ENCODE assay signal across 33 cellular contexts in genomic region chr2:99255491-99256318, GRCh38. TPM values are rescaled to one million over a fixed set of nuclear protein-coding genes. Genes with fewer than 3 reads are reported as not detected.
DNase-seq lines count a peak whose midpoint lies in the region; ATAC-seq and TF ChIP-seq lines count a peak whose summit lies in the region.
"Had no signal": no experiment of that assay in that cellular context is flagged by ENCODE, and none has a peak within 500 bp of the region (broad histone marks: within the 10 kb centered on the region; RNA-seq: fewer than 3 reads in every experiment).

TSS of gene LYG2 (minus strand) at chr2:99255666. CDS start at chr2:99254260, 1,406 bp downstream.

- H2BK20ac ChIP-seq in IMR-90 (ENCODE audit: low read depth, low read length) = no peak within 1 kb of the TSS

- no peaks in the 10 kb centered on the region for H3K79me1 ChIP-seq in IMR-90 (ENCODE audit: low read depth in 1 of 2, low read length in 2 of 2)

- TF ChIP-seq CTCF in IMR-90 (conservative IDR thresholded peaks at IDR 0.05; ENCODE audit: low read depth, low read length) = no peak
- no peak for TF ChIP-seq CTCF in neural progenitor cell (IDR thresholded peaks at IDR 0.05)
- TF ChIP-seq CTCF in GM13976 (IDR thresholded peaks at IDR 0.05; ENCODE audit: borderline replicate concordance, control extremely low read depth, extremely low read depth, insufficient read depth, missing control alignments) = no peak

- no peak within 1 kb of the TSS for H2AK9ac ChIP-seq in IMR-90 (replicated peaks; ENCODE audit: low read depth, low read length, poor library complexity)

- TF ChIP-seq POLR2A in IMR-90 (IDR thresholded peaks at IDR 0.05; ENCODE audit: low read depth, low read length) (no peak), GM18505 (IDR thresholded peaks at IDR 0.05; ENCODE audit: borderline replicate concordance, extremely low read depth, insufficient read depth, insufficient read length) (no peak)

- no peak within 1 kb of the TSS for H3K4me3 ChIP-seq in IMR-90 (ENCODE audit: insufficient read depth, low read depth, low read length)
- no peak within 1 kb of the TSS for H3K4me3 ChIP-seq in neural progenitor cell
- H3K4me3 ChIP-seq: cardiac muscle cell, colonic mucosa, lung, pancreas, upper lobe of left lung had no signal

- intact Hi-C loops in IMR-90 (cut with micrococcal nuclease) = no loop called here

- DNase-seq in GDM1 (lab: John Stamatoyannopoulos, UW) (peak; percentile 41), IMR-90 (no peak), UCSD-AML1 (lab: John Stamatoyannopoulos, UW; ENCODE audit: unreplicated experiment) (peak; percentile 79), neural progenitor cell (ENCODE audit: low spot score) (no peak), NCI-H526 (lab: John Stamatoyannopoulos, UW) (no peak), GM13976 (ENCODE audit: low spot score) (no peak)
- DNase-seq: activated CD4-positive, alpha-beta memory T cell treated with anti-CD3 and anti-CD28 coated beads, Interleukin-2, amount 10 ng/mL, durations not matched to agents 7 days and 5 days; activated CD4-positive, alpha-beta T cell treated with anti-CD3 and anti-CD28 coated beads for 1 hour; anterior cingulate cortex; colonic mucosa; effector memory CD4-positive, alpha-beta T cell; erythroblast; HCEC 1CT; head of caudate nucleus; kidney; NCI-H1105 treated with DMSO at 0.1 percent for 48 hours; NCI-H2081; NCI-H2227 treated with DMSO at 0.1 percent for 48 hours; NCI-H69; pancreas; SIG-M5; stimulated activated CD4-positive, alpha-beta T cell treated with anti-CD3 and anti-CD28 coated beads, Interleukin-4, amount 100 ng/mL, for 1 hour; upper lobe of left lung had no signal

- no peak within 1 kb of the TSS for H3K9ac ChIP-seq in IMR-90 (ENCODE audit: low read depth, low read length)
- H3K9ac ChIP-seq in neural progenitor cell = no peak within 1 kb of the TSS

- no peak within 1 kb of the TSS for H3K56ac ChIP-seq in IMR-90 (ENCODE audit: extremely low read depth, insufficient read depth, low read length)

- no peak within 1 kb of the TSS for H4K91ac ChIP-seq in IMR-90 (ENCODE audit: insufficient read depth, low read depth, low read length)

- H4K5ac ChIP-seq in IMR-90 (ENCODE audit: low read depth, low read length) = no peak within 1 kb of the TSS

- no peak within 1 kb of the TSS for H3K23ac ChIP-seq in IMR-90 (ENCODE audit: low read depth, low read length)

- H3K27ac Mint-ChIP-seq in neural progenitor cell = peak within 1 kb of the TSS; percentile 54
- H3K27ac Mint-ChIP-seq: activated CD4-positive, alpha-beta memory T cell treated with anti-CD3 and anti-CD28 coated beads, Interleukin-2, amount 10 ng/mL, durations not matched to agents 7 days and 5 days; activated naive CD8-positive, alpha-beta T cell had no signal

- no peaks in the 10 kb centered on the region for H3F3A ChIP-seq in neural progenitor cell (ENCODE audit: low read depth)

- no peaks in the 10 kb centered on the region for H3K9me1 ChIP-seq in IMR-90 (ENCODE audit: insufficient read depth, low read length)

- H3K4me2 ChIP-seq in IMR-90 (ENCODE audit: low read depth, low read length) = no peak within 1 kb of the TSS
- H3K4me2 ChIP-seq in neural progenitor cell = no peak within 1 kb of the TSS

- H4K8ac ChIP-seq in IMR-90 (ENCODE audit: low read depth in 2 of 2, low read length in 2 of 2) = no peak within 1 kb of the TSS

- H3K9me3 ChIP-seq in IMR-90 (ENCODE audit: control insufficient read depth, insufficient read depth, low read length) (no peaks in the 10 kb centered on the region), neural progenitor cell (ENCODE audit: low read depth) (peaks cover 3% of the 10 kb centered on the region)
- H3K9me3 ChIP-seq: colonic mucosa, pancreas, upper lobe of left lung had no signal

- H3K4ac ChIP-seq in IMR-90 (ENCODE audit: low read depth, low read length) = no peak within 1 kb of the TSS

- H4K20me1 ChIP-seq in IMR-90 (ENCODE audit: insufficient read depth, low read length) (no peaks in the 10 kb centered on the region), neural progenitor cell (ENCODE audit: low read depth) (no peaks in the 10 kb centered on the region)

- H3K4me1 Mint-ChIP-seq in neural progenitor cell = no peaks in the 10 kb centered on the region
- H3K4me1 Mint-ChIP-seq: activated CD4-positive, alpha-beta memory T cell treated with anti-CD3 and anti-CD28 coated beads, Interleukin-2, amount 10 ng/mL, durations not matched to agents 7 days and 5 days had no signal

- H2AFZ ChIP-seq in IMR-90 (replicated peaks; ENCODE audit: low read length, poor library complexity) (peak within 1 kb of the TSS; percentile 19), neural progenitor cell (replicated peaks) (no peak within 1 kb of the TSS)

- H3K18ac ChIP-seq in IMR-90 (ENCODE audit: low read depth, low read length) = no peak within 1 kb of the TSS

- no peaks in the 10 kb centered on the region for H3K27me3 Mint-ChIP-seq in neural progenitor cell (ENCODE audit: insufficient read depth, low read depth)
- H3K27me3 Mint-ChIP-seq: activated CD4-positive, alpha-beta memory T cell treated with anti-CD3 and anti-CD28 coated beads, Interleukin-2, amount 10 ng/mL, durations not matched to agents 7 days and 5 days; activated naive CD8-positive, alpha-beta T cell had no signal

- ATAC-seq in IMR-90 (ENCODE audit: low read depth) (no peak), GM18505 (IDR thresholded peaks at IDR 0.05; ENCODE audit: unreplicated experiment) (no peak)
- ATAC-seq: pancreas had no signal

- peaks cover 2% of the 10 kb centered on the region for H3K36me3 Mint-ChIP-seq in neural progenitor cell

- H3K27ac ChIP-seq in IMR-90 (ENCODE audit: insufficient read depth, low read length) = no peak within 1 kb of the TSS
- H3K27ac ChIP-seq in neural progenitor cell = no peak within 1 kb of the TSS
- H3K27ac ChIP-seq: cardiac muscle cell, colonic mucosa, pancreas, upper lobe of left lung had no signal

- H2AK5ac ChIP-seq in IMR-90 (ENCODE audit: low read depth, low read length) = no peak within 1 kb of the TSS

- no peaks in the 10 kb centered on the region for H3K36me3 ChIP-seq in IMR-90 (ENCODE audit: control insufficient read depth, insufficient read depth, low read length)
- no peaks in the 10 kb centered on the region for H3K36me3 ChIP-seq in neural progenitor cell
- H3K36me3 ChIP-seq: cardiac muscle cell, colonic mucosa, pancreas, upper lobe of left lung had no signal

- no peak within 1 kb of the TSS for H3K14ac ChIP-seq in IMR-90 (replicated peaks; ENCODE audit: low read depth, low read length)

- H2BK120ac ChIP-seq in IMR-90 (ENCODE audit: low read depth, low read length) = no peak within 1 kb of the TSS

- POLR2A ChIA-PET in IMR-90 (lab: Charles Lee; ENCODE audit: unreplicated experiment) = no interaction called here

- no peaks in the 10 kb centered on the region for H3K79me2 ChIP-seq in neural progenitor cell (ENCODE audit: low read depth)

- H3K4me3 Mint-ChIP-seq in neural progenitor cell = no peak within 1 kb of the TSS
- H3K4me3 Mint-ChIP-seq: activated CD4-positive, alpha-beta memory T cell treated with anti-CD3 and anti-CD28 coated beads, Interleukin-2, amount 10 ng/mL, durations not matched to agents 7 days and 5 days; activated naive CD8-positive, alpha-beta T cell had no signal

- dilution Hi-C loops in IMR-90 (cut with HindIII; ENCODE audit: low sequenced_read_pairs, unreplicated experiment) = no loop called here

- H3K4me1 ChIP-seq in IMR-90 (ENCODE audit: control insufficient read depth, insufficient read depth, low read length) (no peaks in the 10 kb centered on the region), neural progenitor cell (no peaks in the 10 kb centered on the region)
- H3K4me1 ChIP-seq: colonic mucosa, pancreas, upper lobe of left lung had no signal

- no peak for TF ChIP-seq RAD21 in IMR-90 (IDR thresholded peaks at IDR 0.05; ENCODE audit: low read length)

- H2BK5ac ChIP-seq in IMR-90 (ENCODE audit: low read depth, low read length, poor library complexity, severe bottlenecking) = no peak within 1 kb of the TSS

- CTCF ChIA-PET in IMR-90 (lab: Yijun Ruan, JAX) = no interaction called here

- BruUV-seq in IMR-90 (replicated peaks; lab: Mats Ljungman, UMichigan) = no TSS peak

- in situ Hi-C loops in IMR-90 (cut with MboI; ENCODE audit: low sequenced_read_pairs) (no loop called here), GM13976 (cut with MboI; ENCODE audit: low sequenced_read_pairs, unreplicated experiment) (no loop called here)

- no peak within 1 kb of the TSS for H2BK15ac ChIP-seq in IMR-90 (ENCODE audit: low read depth, low read length)

- no peaks in the 10 kb centered on the region for H3K27me3 ChIP-seq in IMR-90 (ENCODE audit: control insufficient read depth, insufficient read depth, low read length)
- H3K27me3 ChIP-seq in neural progenitor cell = no peaks in the 10 kb centered on the region
- H3K27me3 ChIP-seq: cardiac muscle cell, colonic mucosa, pancreas, upper lobe of left lung had no signal

- peaks cover 4% of the 10 kb centered on the region for H3K9me3 Mint-ChIP-seq in neural progenitor cell
- H3K9me3 Mint-ChIP-seq: activated CD4-positive, alpha-beta memory T cell treated with anti-CD3 and anti-CD28 coated beads, Interleukin-2, amount 10 ng/mL, durations not matched to agents 7 days and 5 days had no signal

- no CpG with 5 or more reads among the region's 7 CpGs for WGBS in IMR-90 (ENCODE audit: extremely low coverage in 2 of 2, insufficient read length in 1 of 2), 2 experiments

TF ChIP-seq in IMR-90, 13 proteins besides CTCF, POLR2A, EP300 and RAD21:
- TF ChIP-seq BHLHE40 (IDR thresholded peaks at IDR 0.05; ENCODE audit: low read depth, low read length) = no peak

RNA-seq across cellular contexts. Expression of gene LYG2, which starts in this region (rescaled TPM):
- total RNA-seq in IMR-90 (2012; rRNA removed) (not detected in 2 replicates), neural progenitor cell (ENCODE audit: low replicate concordance) (not detected in 2 replicates)
- not detected in 2 replicates for polyA plus RNA-seq in IMR-90 (2012; rRNA removed)
- polyA plus RNA-seq in IMR-90 (2012; cell fraction: cytosol; rRNA removed) = not detected in 2 replicates
- polyA plus RNA-seq in IMR-90 (2012; cell fraction: nucleus; rRNA removed; ENCODE audit: low replicate concordance) = not detected in 2 replicates
- total RNA-seq: activated CD4-positive, alpha-beta memory T cell treated with anti-CD3 and anti-CD28 coated beads, Interleukin-2, amount 10 ng/mL, durations not matched to agents 7 days and 5 days; cardiac muscle cell; colonic mucosa; fibroblast of villous mesenchyme; HT-29; kidney; lung; mucosa of gallbladder; pancreas; subcutaneous adipose tissue; T-helper 1 cell treated with Interleukin-12 subunit alpha and Interleukin-12 subunit beta and Interleukin-4 antibody, amounts not matched to agents 30 ng/mL and 1 ng/mL, for 36 hours; upper lobe of left lung had no signal
- polyA plus RNA-seq: cardiac muscle cell, lung, neural cell had no signal

Comparison
In these comparisons a context has a peak if more than half of its experiments do, and no peak if none do; other contexts are left out.
1. DNase-seq: peak in GDM1 (single experiment) and UCSD-AML1 (single experiment); none in IMR-90 (single experiment), neural progenitor cell (single experiment), NCI-H526 (0 of 2) and GM13976 (single experiment).